32 cellular contexts compared by ENCODE assay signal in the genomic region with DNA sequence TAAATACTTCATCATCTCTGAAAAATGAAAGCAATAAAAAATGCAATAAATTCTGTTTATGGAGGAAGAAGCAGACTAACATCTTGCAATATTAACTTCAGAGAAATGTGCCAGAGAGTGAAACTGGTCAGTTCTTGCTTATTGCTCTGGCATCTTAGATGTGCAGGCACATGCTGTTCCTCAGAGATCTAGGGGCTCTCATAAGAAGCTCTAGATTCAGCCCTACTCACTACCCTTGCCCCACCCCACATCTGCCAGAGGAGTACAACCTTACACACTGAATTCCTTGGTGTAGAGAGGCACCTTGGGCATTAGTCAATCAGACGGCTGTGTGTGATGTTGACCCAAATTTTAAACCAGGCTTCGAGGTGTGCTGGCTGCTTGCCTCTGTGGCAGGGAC.
"Had no signal": no experiment of that assay in that cellular context is flagged by ENCODE, and none has a peak within 500 bp of the region (broad histone marks: within the 10 kb centered on the region; RNA-seq: fewer than 3 reads in every experiment).

No MANE protein-coding gene starts in this region.

- H3K4me1 Mint-ChIP-seq: activated CD4-positive, alpha-beta memory T cell treated with anti-CD3 and anti-CD28 coated beads, Interleukin-2, amount 10 ng/mL, durations not matched to agents 7 days and 5 days; activated CD4-positive, alpha-beta T cell treated with anti-CD3 and anti-CD28 coated beads for 36 hours; activated CD4-positive, alpha-beta T cell treated with anti-CD3 and anti-CD28 coated beads, Interleukin-2, amount 10 ng/mL, durations not matched to agents 7 days and 5 days; activated naive CD4-positive, alpha-beta T cell treated with anti-CD3 and anti-CD28 coated beads, Interleukin-2, amount 10 ng/mL, durations not matched to agents 7 days and 5 days; activated naive CD8-positive, alpha-beta T cell treated with anti-CD3 and anti-CD28 coated beads, Interleukin-2, amount 10 ng/mL, durations not matched to agents 7 days and 5 days; T-helper 17 cell had no signal

- H3K27ac Mint-ChIP-seq: activated CD4-positive, alpha-beta memory T cell treated with anti-CD3 and anti-CD28 coated beads, Interleukin-2, amount 10 ng/mL, durations not matched to agents 7 days and 5 days; activated CD4-positive, alpha-beta T cell treated with anti-CD3 and anti-CD28 coated beads for 36 hours; activated CD4-positive, alpha-beta T cell treated with anti-CD3 and anti-CD28 coated beads, Interleukin-2, amount 10 ng/mL, durations not matched to agents 7 days and 5 days; activated naive CD4-positive, alpha-beta T cell treated with anti-CD3 and anti-CD28 coated beads, Interleukin-2, amount 10 ng/mL, durations not matched to agents 7 days and 5 days; activated naive CD4-positive, alpha-beta T cell treated with anti-CD3 and anti-CD28 coated beads, Interleukin-2, amount 50 U/mL, for 72 hours; activated naive CD8-positive, alpha-beta T cell treated with anti-CD3 and anti-CD28 coated beads, Interleukin-2, amount 10 ng/mL, durations not matched to agents 7 days and 5 days; activated T-cell treated with anti-CD3 and anti-CD28 coated beads, Interleukin-2, amount 50 U/mL, for 24 hours; activated T-cell treated with anti-CD3 and anti-CD28 coated beads, Interleukin-2, amount 50 U/mL, for 72 hours; effector memory CD8-positive, alpha-beta T cell; T-helper 17 cell; T-helper 2 cell treated with Interferon-gamma antibody and Interleukin-4, amounts not matched to agents 5 μg/mL and 100 μg/mL, for 36 hours had no signal

- H3K9me3 ChIP-seq: body of pancreas had no signal

- H3K4me3 ChIP-seq: body of pancreas, esophagus muscularis mucosa had no signal

- H3K27me3 ChIP-seq: body of pancreas, esophagus muscularis mucosa had no signal

- H3K27me3 Mint-ChIP-seq: activated CD4-positive, alpha-beta memory T cell treated with anti-CD3 and anti-CD28 coated beads, Interleukin-2, amount 10 ng/mL, durations not matched to agents 7 days and 5 days; activated CD4-positive, alpha-beta T cell treated with anti-CD3 and anti-CD28 coated beads for 36 hours; activated CD4-positive, alpha-beta T cell treated with anti-CD3 and anti-CD28 coated beads, Interleukin-2, amount 10 ng/mL, durations not matched to agents 7 days and 5 days; activated naive CD4-positive, alpha-beta T cell treated with anti-CD3 and anti-CD28 coated beads, Interleukin-2, amount 10 ng/mL, durations not matched to agents 7 days and 5 days; activated naive CD8-positive, alpha-beta T cell treated with anti-CD3 and anti-CD28 coated beads, Interleukin-2, amount 10 ng/mL, durations not matched to agents 7 days and 5 days; activated T-cell treated with anti-CD3 and anti-CD28 coated beads, Interleukin-2, amount 50 U/mL, for 24 hours; effector memory CD8-positive, alpha-beta T cell; T-helper 17 cell had no signal

- H3K4me3 Mint-ChIP-seq: activated CD4-positive, alpha-beta memory T cell treated with anti-CD3 and anti-CD28 coated beads, Interleukin-2, amount 10 ng/mL, durations not matched to agents 7 days and 5 days; activated CD4-positive, alpha-beta T cell treated with anti-CD3 and anti-CD28 coated beads for 36 hours; activated CD4-positive, alpha-beta T cell treated with anti-CD3 and anti-CD28 coated beads, Interleukin-2, amount 10 ng/mL, durations not matched to agents 7 days and 5 days; activated naive CD4-positive, alpha-beta T cell treated with anti-CD3 and anti-CD28 coated beads, Interleukin-2, amount 10 ng/mL, durations not matched to agents 7 days and 5 days; activated naive CD8-positive, alpha-beta T cell treated with anti-CD3 and anti-CD28 coated beads, Interleukin-2, amount 10 ng/mL, durations not matched to agents 7 days and 5 days; activated T-cell treated with anti-CD3 and anti-CD28 coated beads, Interleukin-2, amount 50 U/mL, for 24 hours; activated T-cell treated with anti-CD3 and anti-CD28 coated beads, Interleukin-2, amount 50 U/mL, for 72 hours; effector memory CD8-positive, alpha-beta T cell; T-helper 17 cell; T-helper 2 cell treated with Interferon-gamma antibody and Interleukin-4, amounts not matched to agents 5 μg/mL and 100 μg/mL, for 36 hours had no signal

- FAIRE-seq: colon, frontal cortex had no signal

- ATAC-seq: activated CD4-positive, alpha-beta T cell treated with anti-CD3 and anti-CD28 coated beads for 36 hours; activated naive CD4-positive, alpha-beta T cell treated with anti-CD3 and anti-CD28 coated beads, Interleukin-2, amount 50 U/mL, for 72 hours; activated T-cell treated with anti-CD3 and anti-CD28 coated beads, Interleukin-2, amount 50 U/mL, for 72 hours; body of pancreas; effector memory CD8-positive, alpha-beta T cell; T-helper 17 cell had no signal

- H3K27ac ChIP-seq: body of pancreas, esophagus muscularis mucosa had no signal

- H3K36me3 Mint-ChIP-seq: activated naive CD4-positive, alpha-beta T cell treated with anti-CD3 and anti-CD28 coated beads, Interleukin-2, amount 10 ng/mL, durations not matched to agents 7 days and 5 days; activated naive CD8-positive, alpha-beta T cell treated with anti-CD3 and anti-CD28 coated beads, Interleukin-2, amount 10 ng/mL, durations not matched to agents 7 days and 5 days had no signal

- DNase-seq: activated CD4-positive, alpha-beta memory T cell treated with anti-CD3 and anti-CD28 coated beads, Interleukin-2, amount 10 ng/mL, durations not matched to agents 7 days and 5 days; activated CD4-positive, alpha-beta T cell treated with anti-CD3 and anti-CD28 coated beads for 36 hours; activated CD4-positive, alpha-beta T cell treated with anti-CD3 and anti-CD28 coated beads, Interleukin-2, amount 10 ng/mL, durations not matched to agents 7 days and 5 days; activated CD4-positive, alpha-beta T cell treated with anti-CD3 and anti-CD28 coated beads, Interleukin-2, amount 50 U/mL, for 4 hours; activated CD4-positive, CD25-positive, alpha-beta regulatory T cell; activated CD4-positive, CD25-positive, alpha-beta regulatory T cell treated with anti-CD3 and anti-CD28 coated beads, Interleukin-2, amount 50 U/mL, for 72 hours; activated CD8-positive, alpha-beta memory T cell treated with anti-CD3 and anti-CD28 coated beads, Interleukin-2, amount 50 U/mL, for 48 hours; activated gamma-delta T cell; activated naive CD4-positive, alpha-beta T cell; activated naive CD4-positive, alpha-beta T cell treated with anti-CD3 and anti-CD28 coated beads, Interleukin-2, amount 10 ng/mL, durations not matched to agents 7 days and 5 days; activated naive CD8-positive, alpha-beta T cell treated with anti-CD3 and anti-CD28 coated beads, Interleukin-2, amount 10 ng/mL, durations not matched to agents 7 days and 5 days; activated T-cell treated with anti-CD3 and anti-CD28 coated beads for 4 hours; activated T-cell treated with anti-CD3 and anti-CD28 coated beads, Interleukin-2, amount 50 U/mL, for 24 hours; activated T-cell treated with anti-CD3 and anti-CD28 coated beads, Interleukin-2, amount 50 U/mL, for 72 hours; amygdala; aorta; body of pancreas; caudate nucleus; cortex of kidney; dermis blood vessel endothelial cell; effector CD4-positive, alpha-beta T cell; effector memory CD8-positive, alpha-beta T cell; erythroblast; head of caudate nucleus; hippocampal formation; T-helper 17 cell; T1000 had no signal
